In genomic region chr11:34075178-34075820, GRCh38 we compare ENCODE assay signal across 12 cellular contexts. TPM values are rescaled to one million over a fixed set of nuclear protein-coding genes. Genes with fewer than 3 reads are reported as not detected.
DNase-seq lines count a peak whose midpoint lies in the region; ATAC-seq and TF ChIP-seq lines count a peak whose summit lies in the region.
"Had no signal": no experiment of that assay in that cellular context is flagged by ENCODE, and none has a peak within 500 bp of the region (broad histone marks: within the 10 kb centered on the region; RNA-seq: fewer than 3 reads in every experiment).

No MANE protein-coding gene starts in this region.

- H3K27ac ChIP-seq in CD8-positive, alpha-beta T cell (ENCODE audit: low read depth, low read length): no peak overlapping the region
- peak overlapping the region; percentile 30 for H3K27ac ChIP-seq in muscle layer of duodenum (ENCODE audit: low read length)
- H3K27ac ChIP-seq: adrenal gland, parathyroid adenoma had no signal

- no peak overlapping the region for H3K4me3 Mint-ChIP-seq in CD8-positive, alpha-beta T cell
- H3K4me3 Mint-ChIP-seq in MCF 10A (ENCODE audit: unreplicated experiment): no peak overlapping the region

- no peaks in the 10 kb centered on the region for H3K27me3 ChIP-seq in CD8-positive, alpha-beta T cell (ENCODE audit: insufficient read depth, low read length)
- H3K27me3 ChIP-seq in muscle layer of duodenum (ENCODE audit: low read depth, low read length): no peaks in the 10 kb centered on the region
- H3K27me3 ChIP-seq: adrenal gland had no signal

- CTCF ChIA-PET in CD8-positive, alpha-beta T cell (lab: Charles Lee): interaction anchor here (1.2 to 2.2 kb wide), 3 partner anchors 9 to 78 kb away, joined by 4 to 6 read pairs (median 5); partner anchors contain the start of gene CAPRIN1
- CTCF ChIA-PET in MCF 10A (lab: Yijun Ruan, JAX): interaction anchor here (0.6 to 3.0 kb wide), 9 partner anchors 12 to 241 kb away, joined by 3 to 19 read pairs (median 3); no protein-coding TSS in a partner anchor

- H3K36me3 ChIP-seq in CD8-positive, alpha-beta T cell (ENCODE audit: insufficient read depth, low read length): peaks cover 42% of the 10 kb centered on the region
- H3K36me3 ChIP-seq in muscle layer of duodenum (ENCODE audit: control insufficient read depth in 1 of 2, insufficient read depth in 2 of 2, low read length in 2 of 2): peaks cover 56 to 61% of the 10 kb centered on the region in 2 donors

- no peak for DNase-seq in CD8-positive, alpha-beta T cell
- peak; percentile 18 for DNase-seq in NCI-H226
- peak; percentile 63 for DNase-seq in MCF 10A (ENCODE audit: unreplicated experiment)
- no peak for DNase-seq in NCI-H1092 (lab: John Stamatoyannopoulos, UW)
- DNase-seq: adrenal gland, GF-D8, hypothalamus had no signal

- H3K4me3 ChIP-seq in CD8-positive, alpha-beta T cell (ENCODE audit: low read depth, low read length): no peak overlapping the region
- H3K4me3 ChIP-seq in muscle layer of duodenum (ENCODE audit: low read depth in 1 of 2, low read length in 2 of 2): no peak overlapping the region
- H3K4me3 ChIP-seq: adrenal gland had no signal

- peaks cover 50% of the 10 kb centered on the region for H3K4me1 Mint-ChIP-seq in CD8-positive, alpha-beta T cell (ENCODE audit: low read depth)
- peaks cover 20% of the 10 kb centered on the region for H3K4me1 Mint-ChIP-seq in MCF 10A (ENCODE audit: insufficient read depth, unreplicated experiment)

- no peak for ATAC-seq in CD8-positive, alpha-beta T cell
- ATAC-seq in HG03521 (IDR thresholded peaks at IDR 0.05; ENCODE audit: unreplicated experiment): no peak
- ATAC-seq in HG02623 (IDR thresholded peaks at IDR 0.05; ENCODE audit: unreplicated experiment): no peak
- ATAC-seq in GM19324 (IDR thresholded peaks at IDR 0.05; ENCODE audit: low FRiP score, unreplicated experiment): no peak

- no peaks in the 10 kb centered on the region for H3K9me3 ChIP-seq in CD8-positive, alpha-beta T cell (ENCODE audit: low read length)
- no peaks in the 10 kb centered on the region for H3K9me3 ChIP-seq in muscle layer of duodenum (ENCODE audit: control insufficient read depth in 1 of 2, low read length in 2 of 2)
- H3K9me3 ChIP-seq: adrenal gland had no signal

- intact Hi-C loops in CD8-positive, alpha-beta T cell (cut with DNase I, micrococcal nuclease): loop anchor here in 1 of 2 experiments (2.0 kb wide), 1 partner anchor 18 kb away; no protein-coding TSS in a partner anchor
- intact Hi-C loops in MCF 10A (cut with micrococcal nuclease): loop anchor here (1.0 kb wide), 1 partner anchor 78 kb away; no protein-coding TSS in a partner anchor

- H3K9me3 Mint-ChIP-seq in CD8-positive, alpha-beta T cell: no peaks in the 10 kb centered on the region
- no peaks in the 10 kb centered on the region for H3K9me3 Mint-ChIP-seq in MCF 10A (ENCODE audit: unreplicated experiment)

- H3K27me3 Mint-ChIP-seq in CD8-positive, alpha-beta T cell (ENCODE audit: low read depth): no peaks in the 10 kb centered on the region
- no peaks in the 10 kb centered on the region for H3K27me3 Mint-ChIP-seq in MCF 10A (ENCODE audit: insufficient read depth, unreplicated experiment)

- peaks cover 81% of the 10 kb centered on the region for H3K36me3 Mint-ChIP-seq in CD8-positive, alpha-beta T cell
- peaks cover 93% of the 10 kb centered on the region for H3K36me3 Mint-ChIP-seq in MCF 10A (ENCODE audit: insufficient read depth, unreplicated experiment)

- peak overlapping the region; percentile 24 for H3K27ac Mint-ChIP-seq in CD8-positive, alpha-beta T cell
- peak overlapping the region; percentile 69 for H3K27ac Mint-ChIP-seq in MCF 10A (ENCODE audit: low read depth, unreplicated experiment)

- TF ChIP-seq CTCF in CD8-positive, alpha-beta T cell (IDR thresholded peaks at IDR 0.05): no peak
- no peak for TF ChIP-seq CTCF in MCF 10A (IDR thresholded peaks at IDR 0.05; ENCODE audit: unreplicated experiment)

- H3K4me1 ChIP-seq in CD8-positive, alpha-beta T cell (ENCODE audit: insufficient read depth, low read length): peaks cover 14% of the 10 kb centered on the region
- peaks cover 0 to 3% of the 10 kb centered on the region in 2 donors for H3K4me1 ChIP-seq in muscle layer of duodenum (ENCODE audit: control insufficient read depth in 1 of 2, insufficient read depth in 2 of 2, low read length in 2 of 2)
- H3K4me1 ChIP-seq: parathyroid adenoma had no signal

- no TSS peak for BruUV-seq in MCF 10A (replicated peaks; lab: Mats Ljungman, UMichigan)

- POLR2A ChIA-PET in CD8-positive, alpha-beta T cell (lab: Charles Lee): interaction anchor here (0.7 to 1.5 kb wide), 5 partner anchors 16 to 32 kb away, joined by 3 to 5 read pairs (median 3); partner anchors contain the start of gene NAT10
- POLR2A ChIA-PET in MCF 10A (lab: Yijun Ruan, JAX): interaction anchor here (0.6 to 5.5 kb wide), 8 partner anchors 14 to 100 kb away, joined by 3 to 24 read pairs (median 4); partner anchors contain the start of genes CAPRIN1 and NAT10

RNA-seq across cellular contexts. Expression of gene CAPRIN1, which starts 23.8 kb away (rescaled TPM):
- 100 to 1,000 TPM in 1 of 2 experiments, 10 to 100 TPM in 1; 92.8 to 102 TPM for total RNA-seq in CD8-positive, alpha-beta T cell
- 190 and 219 TPM in 2 replicates for total RNA-seq in MCF 10A (2022)

RNA-seq across cellular contexts. Expression of gene NAT10, which starts 30.1 kb away (rescaled TPM):
- total RNA-seq in CD8-positive, alpha-beta T cell: 10 to 100 TPM; 51.1 to 59.6 TPM
- 68.9 and 89.5 TPM in 2 replicates for total RNA-seq in MCF 10A (2022)

Comparison
In these comparisons a context has a peak if more than half of its experiments do, and no peak if none do; other contexts are left out.
1. DNase-seq: peak in NCI-H226 (single experiment) and MCF 10A (single experiment); none in CD8-positive, alpha-beta T cell (0 of 7) and NCI-H1092 (single experiment).